In genomic region chr10:132331259-132331955, GRCh38 we compare ENCODE assay signal across 1 cellular context.
TF ChIP-seq lines count a peak whose summit lies in the region.

No MANE protein-coding gene starts in this region.

TF ChIP-seq in GM12878, 131 proteins besides CTCF, POLR2A, EP300 and RAD21 (continued from another document):
- no peak for TF ChIP-seq RFX5 (IDR thresholded peaks at IDR 0.05; ENCODE audit: low read depth, low read length)
- peak; percentile 65; the same call in 1 of the 2 replicates for TF ChIP-seq ZNF687 (IDR thresholded peaks at IDR 0.05)
- 0 out of 2 replicates have a peak, but pooled peaks have one; percentile 31 for TF ChIP-seq POLR2AphosphoS5 (IDR thresholded peaks at IDR 0.05; ENCODE audit: low read length)
- no peak for TF ChIP-seq NR2C2 (IDR thresholded peaks at IDR 0.05; ENCODE audit: borderline replicate concordance, control insufficient read depth, insufficient read length, low read depth)
- TF ChIP-seq ZNF622 (IDR thresholded peaks at IDR 0.05), result no peak
- no peak for TF ChIP-seq ETV6 (conservative IDR thresholded peaks at IDR 0.05 in 1 of 2, IDR thresholded peaks at IDR 0.05 in 1 of 2; ENCODE audit: borderline replicate concordance in 1 of 2, low read depth in 1 of 2)
- TF ChIP-seq POLR2AphosphoS2 (IDR thresholded peaks at IDR 0.05; ENCODE audit: low read depth, low read length), result no peak; the same call in 1 of the 2 replicates
- TF ChIP-seq CBX5 (IDR thresholded peaks at IDR 0.05; ENCODE audit: low read depth), result no peak
- TF ChIP-seq ZSCAN29 (IDR thresholded peaks at IDR 0.05), result no peak
- 0 out of 2 replicates have a peak, but pooled peaks have one; percentile 21 for TF ChIP-seq NKRF (conservative IDR thresholded peaks at IDR 0.05)
- TF ChIP-seq TCF7 (IDR thresholded peaks at IDR 0.05; ENCODE audit: borderline replicate concordance), result no peak
- no peak for TF ChIP-seq MXI1 (IDR thresholded peaks at IDR 0.05; ENCODE audit: low read depth, low read length)
- TF ChIP-seq YBX1 (IDR thresholded peaks at IDR 0.05), result no peak
- no peak for TF ChIP-seq BACH1 (IDR thresholded peaks at IDR 0.05; ENCODE audit: borderline replicate concordance)
- no peak for TF ChIP-seq SMARCA5 (IDR thresholded peaks at IDR 0.05)
- TF ChIP-seq ZBTB4 (CRISPR knock-in tag; IDR thresholded peaks at IDR 0.05), result no peak
- no peak for TF ChIP-seq E2F8 (IDR thresholded peaks at IDR 0.05; ENCODE audit: low read depth, partially characterized antibody)
- TF ChIP-seq NFIC (IDR thresholded peaks at IDR 0.05; ENCODE audit: low read depth, low read length), result no peak
- TF ChIP-seq SREBF1 (IDR thresholded peaks at IDR 0.05; ENCODE audit: low read length), result no peak
- no peak for TF ChIP-seq IRF5 (IDR thresholded peaks at IDR 0.05; ENCODE audit: borderline replicate concordance)
- TF ChIP-seq FOXK2 (IDR thresholded peaks at IDR 0.05), result no peak
- no peak for TF ChIP-seq ESRRA (IDR thresholded peaks at IDR 0.05; ENCODE audit: low read length)
- no peak for TF ChIP-seq MEF2B (IDR thresholded peaks at IDR 0.05; ENCODE audit: partially characterized antibody, poor library complexity, severe bottlenecking)
- no peak for TF ChIP-seq YY1 (IDR thresholded peaks at IDR 0.05; ENCODE audit: low read depth, low read length)
